In the genomic region with DNA sequence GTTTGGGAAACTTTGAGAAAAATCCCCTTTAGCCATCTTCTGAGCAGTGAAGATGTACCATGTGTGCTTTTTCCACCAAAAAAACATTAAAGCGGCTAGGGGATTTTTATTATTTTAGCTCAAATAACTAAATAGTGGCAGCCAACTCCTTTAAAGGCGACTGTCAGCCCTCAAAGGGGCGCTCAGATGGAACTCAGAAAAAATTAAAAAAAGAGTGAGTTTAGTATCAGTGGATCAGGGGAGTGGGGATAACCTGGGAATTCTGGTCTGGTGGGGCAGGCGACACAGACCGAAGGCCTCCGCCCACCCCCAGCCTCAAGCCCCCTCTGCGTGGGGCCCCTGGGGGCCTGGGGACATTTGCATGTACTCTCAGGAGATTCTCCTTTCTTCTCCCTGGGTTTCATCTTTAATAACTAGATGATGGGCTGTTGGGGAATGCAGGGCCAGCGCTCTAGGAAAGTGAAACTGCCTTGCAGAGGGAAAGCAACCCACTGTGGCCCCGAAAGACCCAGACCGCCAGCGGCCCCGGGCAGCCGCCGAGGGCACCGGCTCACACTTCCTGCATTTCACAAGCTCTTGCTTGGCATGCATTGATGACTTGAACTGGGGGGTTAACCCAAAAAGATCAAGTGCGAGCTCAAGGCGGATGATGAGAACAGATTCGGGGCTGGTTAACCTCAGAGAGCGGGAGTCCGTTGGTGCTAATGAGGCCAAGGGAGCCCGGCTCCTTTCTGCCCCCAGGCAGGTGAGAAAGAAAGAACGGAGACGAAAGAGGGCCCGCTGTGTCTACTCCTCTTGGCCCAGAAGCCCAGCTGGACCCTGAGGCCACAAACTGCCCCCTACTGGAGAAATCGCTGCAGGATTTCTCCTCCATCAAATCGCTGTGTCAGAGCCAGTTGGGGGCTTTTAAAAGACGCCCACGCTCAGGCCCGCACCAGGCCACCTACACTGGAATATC, we compare ENCODE assay signal across 8 cellular contexts. TPM values are rescaled to one million over a fixed set of nuclear protein-coding genes. Genes with fewer than 3 reads are reported as not detected.
DNase-seq lines count a peak whose midpoint lies in the region; ATAC-seq, FAIRE-seq and TF ChIP-seq lines count a peak whose summit lies in the region.

No MANE protein-coding gene starts in this region.

- H3K36me3 Mint-ChIP-seq in activated CD4-positive, alpha-beta memory T cell treated with anti-CD3 and anti-CD28 coated beads for 36 hours = peaks cover 13% of the 10 kb centered on the region

- peak; percentile 97 for FAIRE-seq in GM19239 (lab: Jason Lieb, UNC)
- FAIRE-seq in small intestine (lab: Jason Lieb, UNC) = no peak

- peak overlapping the region in 1 of 2 donors; percentile 50 for H3K27ac ChIP-seq in small intestine (ENCODE audit: low read depth in 1 of 2, low read length in 1 of 2)

- intact Hi-C loops in activated CD4-positive, alpha-beta memory T cell treated with anti-CD3 and anti-CD28 coated beads for 36 hours (cut with micrococcal nuclease) = loop anchor here (1.0 kb wide), 1 partner anchor 20 kb away; no protein-coding TSS in a partner anchor

- H3K4me1 ChIP-seq in small intestine (ENCODE audit: control insufficient read depth in 2 of 2, insufficient read depth in 1 of 2, low read depth in 1 of 2, low read length in 1 of 2) = peaks cover 0 to 3% of the 10 kb centered on the region in 2 donors

- H3K27me3 Mint-ChIP-seq in activated CD4-positive, alpha-beta memory T cell treated with anti-CD3 and anti-CD28 coated beads for 36 hours = no peaks in the 10 kb centered on the region

- CTCF ChIA-PET in activated CD4-positive, alpha-beta memory T cell treated with anti-CD3 and anti-CD28 coated beads for 36 hours (lab: Charles Lee) = interaction anchor here (0.6 to 4.1 kb wide), 16 partner anchors 13 to 207 kb away, joined by 3 to 28 read pairs (median 4); partner anchors contain the start of gene FLVCR2

- peak overlapping the region; percentile 80 for H3K4me3 Mint-ChIP-seq in activated CD4-positive, alpha-beta memory T cell treated with anti-CD3 and anti-CD28 coated beads for 36 hours

- H3K9me3 Mint-ChIP-seq in activated CD4-positive, alpha-beta memory T cell treated with anti-CD3 and anti-CD28 coated beads for 36 hours = peaks cover 23% of the 10 kb centered on the region

- peaks cover 69% of the 10 kb centered on the region for H3K4me1 Mint-ChIP-seq in activated CD4-positive, alpha-beta memory T cell treated with anti-CD3 and anti-CD28 coated beads for 36 hours (ENCODE audit: low read depth)

- POLR2A ChIA-PET in activated CD4-positive, alpha-beta memory T cell treated with anti-CD3 and anti-CD28 coated beads for 36 hours (lab: Charles Lee) = interaction anchor here (0.8 to 2.1 kb wide), 9 partner anchors 9 to 135 kb away, joined by 3 to 9 read pairs (median 5); no protein-coding TSS in a partner anchor

- H3K9me3 ChIP-seq in small intestine (ENCODE audit: control insufficient read depth, low read depth) = no peaks in the 10 kb centered on the region

- DNase-seq in AG09319 (ENCODE audit: extremely low read depth, low read depth) = no peak
- DNase-seq in GM19239 (ENCODE audit: insufficient read length, low spot score) = no peak
- DNase-seq in activated CD4-positive, alpha-beta memory T cell treated with anti-CD3 and anti-CD28 coated beads for 36 hours = peak; percentile 77
- peak; percentile 30 for DNase-seq in fibroblast of the aortic adventitia (ENCODE audit: low read depth)
- DNase-seq in small intestine = peak; percentile 31
- DNase-seq in HPDE6-E6E7 (ENCODE audit: extremely low spot score) = no peak
- DNase-seq in NCI-H345 (lab: John Stamatoyannopoulos, UW) = no peak

- 37 to 46% (median 40%) methylated on average over 29 of the region's 29 CpGs for WGBS in small intestine, 3 donors

- peak overlapping the region; percentile 64 for H3K4me3 ChIP-seq in fibroblast of the aortic adventitia (ENCODE audit: low read depth, low read length)
- peak overlapping the region in 1 of 2 donors; percentile 36 for H3K4me3 ChIP-seq in small intestine (ENCODE audit: low read depth in 1 of 2, low read length in 2 of 2)

- peak overlapping the region; percentile 95 for H3K27ac Mint-ChIP-seq in activated CD4-positive, alpha-beta memory T cell treated with anti-CD3 and anti-CD28 coated beads for 36 hours

- TF ChIP-seq CTCF in AG09319 (IDR thresholded peaks at IDR 0.05; ENCODE audit: low read depth, low read length) = peak; percentile 27
- TF ChIP-seq CTCF in fibroblast of the aortic adventitia (IDR thresholded peaks at IDR 0.05; ENCODE audit: insufficient read depth, low read length) = peak; percentile 51

- no peaks in the 10 kb centered on the region for H3K27me3 ChIP-seq in small intestine (ENCODE audit: control insufficient read depth in 2 of 2, insufficient read depth in 2 of 2, low read length in 2 of 2)

- no peaks in the 10 kb centered on the region for H3K36me3 ChIP-seq in small intestine (ENCODE audit: control insufficient read depth in 2 of 2, insufficient read depth in 2 of 2, low read length in 2 of 2)

- ATAC-seq in HG03432 (IDR thresholded peaks at IDR 0.05; ENCODE audit: unreplicated experiment) = peak; percentile 56

RNA-seq across cellular contexts. Expression of gene BATF, which starts 7.3 kb away (rescaled TPM):
- 100 to 1,000 TPM; 171 to 182 TPM for total RNA-seq in activated CD4-positive, alpha-beta memory T cell treated with anti-CD3 and anti-CD28 coated beads for 36 hours
- total RNA-seq in fibroblast of the aortic adventitia (ENCODE audit: low replicate concordance) = not detected in 2 replicates
- polyA plus RNA-seq in small intestine = 1 to 10 TPM; 4.0 to 5.9 (median 5.4) TPM

Comparison
In these comparisons a context has a peak if more than half of its experiments do, and no peak if none do; other contexts are left out.
1. DNase-seq: peak in activated CD4-positive, alpha-beta memory T cell treated with anti-CD3 and anti-CD28 coated beads for 36 hours (single experiment), fibroblast of the aortic adventitia (single experiment) and small intestine (single experiment); none in AG09319 (single experiment), GM19239 (single experiment), HPDE6-E6E7 (single experiment) and NCI-H345 (single experiment).
2. RNA of gene BATF, which starts 7.3 kb away (total RNA-seq): 171 to 182 TPM in activated CD4-positive, alpha-beta memory T cell treated with anti-CD3 and anti-CD28 coated beads for 36 hours; not detected in fibroblast of the aortic adventitia; every median in the first group is over 100 times any median in the second.